In genomic region chr1:160625725-160626498, GRCh38 we compare ENCODE assay signal across 12 cellular contexts. TPM values are rescaled to one million over a fixed set of nuclear protein-coding genes. Genes with fewer than 3 reads are reported as not detected.
DNase-seq lines count a peak whose midpoint lies in the region; ATAC-seq lines count a peak whose summit lies in the region.
"Had no signal": no experiment of that assay in that cellular context is flagged by ENCODE, and none has a peak within 500 bp of the region (broad histone marks: within the 10 kb centered on the region; RNA-seq: fewer than 3 reads in every experiment).

No MANE protein-coding gene starts in this region.

- peaks cover 10% of the 10 kb centered on the region for H3K9me3 Mint-ChIP-seq in activated CD4-positive, alpha-beta T cell treated with anti-CD3 and anti-CD28 coated beads, Interleukin-2, amount 10 ng/mL, durations not matched to agents 7 days and 5 days
- peaks cover 3 to 6% of the 10 kb centered on the region in 2 donors for H3K9me3 Mint-ChIP-seq in effector memory CD8-positive, alpha-beta T cell

- no peak for ATAC-seq in effector memory CD8-positive, alpha-beta T cell (replicated peaks)
- ATAC-seq in stimulated activated naive CD8-positive, alpha-beta T cell treated with anti-CD3 and anti-CD28 coated beads, Interleukin-15, Interleukin-2, amounts not matched to agents 100 U/mL and 50 U/mL, for 24 hours: peak; percentile 56
- ATAC-seq in GM18519 (IDR thresholded peaks at IDR 0.05; ENCODE audit: low FRiP score, unreplicated experiment) (no peak), HG02759 (IDR thresholded peaks at IDR 0.05; ENCODE audit: unreplicated experiment) (no peak), HG03175 (IDR thresholded peaks at IDR 0.05; ENCODE audit: unreplicated experiment) (no peak)

- peaks cover 97% of the 10 kb centered on the region for H3K4me1 Mint-ChIP-seq in activated CD4-positive, alpha-beta T cell treated with anti-CD3 and anti-CD28 coated beads, Interleukin-2, amount 10 ng/mL, durations not matched to agents 7 days and 5 days
- H3K4me1 Mint-ChIP-seq in effector memory CD8-positive, alpha-beta T cell (ENCODE audit: low read depth in 2 of 2): peaks cover 78 to 93% of the 10 kb centered on the region in 2 donors

- DNase-seq in MV-4-11 (lab: John Stamatoyannopoulos, UW) (peak; percentile 85), NCI-H446 treated with DMSO at 0.1 percent for 48 hours (lab: John Stamatoyannopoulos, UW) (no peak)
- no peak for DNase-seq in activated CD4-positive, alpha-beta T cell treated with anti-CD3 and anti-CD28 coated beads, Interleukin-2, amount 10 ng/mL, durations not matched to agents 7 days and 5 days
- no peak for DNase-seq in effector memory CD8-positive, alpha-beta T cell
- peak; percentile 74 for DNase-seq in stimulated activated naive CD8-positive, alpha-beta T cell treated with anti-CD3 and anti-CD28 coated beads, Interleukin-15, Interleukin-2, amounts not matched to agents 100 U/mL and 50 U/mL, for 24 hours
- DNase-seq: NCI-H524 treated with DMSO at 0.1 percent for 48 hours had no signal

- peaks cover 92% of the 10 kb centered on the region for H3K36me3 Mint-ChIP-seq in activated CD4-positive, alpha-beta T cell treated with anti-CD3 and anti-CD28 coated beads, Interleukin-2, amount 10 ng/mL, durations not matched to agents 7 days and 5 days (ENCODE audit: low read depth)
- peaks cover 52% of the 10 kb centered on the region for H3K36me3 Mint-ChIP-seq in effector memory CD8-positive, alpha-beta T cell (ENCODE audit: insufficient read depth)

- no peaks in the 10 kb centered on the region for H3K27me3 Mint-ChIP-seq in activated CD4-positive, alpha-beta T cell treated with anti-CD3 and anti-CD28 coated beads, Interleukin-2, amount 10 ng/mL, durations not matched to agents 7 days and 5 days
- H3K27me3 Mint-ChIP-seq in effector memory CD8-positive, alpha-beta T cell: no peaks in the 10 kb centered on the region

- peak overlapping the region; percentile 44 for H3K4me3 Mint-ChIP-seq in activated CD4-positive, alpha-beta T cell treated with anti-CD3 and anti-CD28 coated beads, Interleukin-2, amount 10 ng/mL, durations not matched to agents 7 days and 5 days
- H3K4me3 Mint-ChIP-seq in effector memory CD8-positive, alpha-beta T cell: peak overlapping the region; percentile 61 to 73

- POLR2A ChIA-PET in activated CD4-positive, alpha-beta T cell treated with anti-CD3 and anti-CD28 coated beads, Interleukin-2, amount 10 ng/mL, durations not matched to agents 7 days and 5 days (lab: Charles Lee): interaction anchor here (0.7 to 1.4 kb wide), 2 partner anchors 14 to 26 kb away, joined by 3 to 6 read pairs; no protein-coding TSS in a partner anchor

- CTCF ChIA-PET in activated CD4-positive, alpha-beta T cell treated with anti-CD3 and anti-CD28 coated beads, Interleukin-2, amount 10 ng/mL, durations not matched to agents 7 days and 5 days (lab: Charles Lee): interaction anchor here (1.1 kb wide), 2 partner anchors 17 to 19 kb away, joined by 4 read pairs; no protein-coding TSS in a partner anchor

- H3K27ac Mint-ChIP-seq in activated CD4-positive, alpha-beta T cell treated with anti-CD3 and anti-CD28 coated beads, Interleukin-2, amount 10 ng/mL, durations not matched to agents 7 days and 5 days: peak overlapping the region; percentile 94
- H3K27ac Mint-ChIP-seq in effector memory CD8-positive, alpha-beta T cell: peak overlapping the region; percentile 86 to 90

RNA-seq across cellular contexts. Expression of gene SLAMF1, which starts 20.9 kb away (rescaled TPM):
- total RNA-seq in activated CD4-positive, alpha-beta T cell treated with anti-CD3 and anti-CD28 coated beads, Interleukin-2, amount 10 ng/mL, durations not matched to agents 7 days and 5 days: 10 to 100 TPM; 70.4 to 70.6 TPM
- total RNA-seq: H1, kidney epithelial cell, skeletal muscle tissue had no signal

RNA-seq across cellular contexts. Expression of gene CD84, which starts 46.6 kb away (rescaled TPM):
- 10 to 100 TPM; 14.7 to 16.2 TPM for total RNA-seq in activated CD4-positive, alpha-beta T cell treated with anti-CD3 and anti-CD28 coated beads, Interleukin-2, amount 10 ng/mL, durations not matched to agents 7 days and 5 days
- total RNA-seq: H1, kidney epithelial cell had no signal

Comparison
In these comparisons a context has a peak if more than half of its experiments do, and no peak if none do; other contexts are left out.
1. DNase-seq: peak in MV-4-11 (single experiment) and stimulated activated naive CD8-positive, alpha-beta T cell treated with anti-CD3 and anti-CD28 coated beads, Interleukin-15, Interleukin-2, amounts not matched to agents 100 U/mL and 50 U/mL, for 24 hours (single experiment); none in activated CD4-positive, alpha-beta T cell treated with anti-CD3 and anti-CD28 coated beads, Interleukin-2, amount 10 ng/mL, durations not matched to agents 7 days and 5 days (single experiment), effector memory CD8-positive, alpha-beta T cell (0 of 3) and NCI-H446 treated with DMSO at 0.1 percent for 48 hours (single experiment).